1 cellular context compared by ENCODE assay signal in genomic region chr20:3479759-3480615, GRCh38.
TF ChIP-seq lines count a peak whose summit lies in the region.

No MANE protein-coding gene starts in this region.

TF ChIP-seq in GM12878, 131 proteins besides CTCF, POLR2A, EP300 and RAD21:
- TF ChIP-seq HCFC1 (IDR thresholded peaks at IDR 0.05; ENCODE audit: low read length) = no peak
- peak; percentile 45; the same call in 1 of the 2 replicates for TF ChIP-seq ATF7 (IDR thresholded peaks at IDR 0.05; ENCODE audit: low read depth)
TF ChIP-seq in GM12878: peak in this region for 1.
